ENCODE assay signal across 1 cellular context in the genomic region with DNA sequence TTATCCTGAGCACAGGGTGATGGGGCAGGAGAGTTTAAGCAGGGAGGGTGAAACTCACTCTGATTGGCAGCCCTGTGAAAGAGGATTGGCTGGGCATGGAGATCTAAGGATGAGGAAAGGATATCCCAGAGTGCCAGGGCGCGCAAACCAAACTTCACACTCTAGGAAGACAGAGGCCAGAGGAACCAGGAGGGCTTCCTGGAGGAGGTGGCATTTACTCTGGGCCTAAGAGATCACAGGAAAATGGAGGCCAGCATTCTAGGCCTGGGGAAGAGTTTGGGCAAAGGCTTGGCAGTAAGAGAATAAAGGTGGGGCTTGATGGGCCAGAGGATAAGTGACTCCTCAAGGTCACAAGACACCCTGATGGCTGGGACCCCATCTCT.
TF ChIP-seq lines count a peak whose summit lies in the region.

No MANE protein-coding gene starts in this region.

TF ChIP-seq in GM12878, 131 proteins besides CTCF, POLR2A, EP300 and RAD21:
- TF ChIP-seq DPF2 (IDR thresholded peaks at IDR 0.05): no peak
- no peak for TF ChIP-seq HDAC6 (IDR thresholded peaks at IDR 0.05; ENCODE audit: unreplicated experiment)
- 0 out of 2 replicates have a peak, but pooled peaks have one; percentile 2 for TF ChIP-seq RCOR1 (conservative IDR thresholded peaks at IDR 0.05; ENCODE audit: low read depth, low read length)
- TF ChIP-seq ZBTB40 (IDR thresholded peaks at IDR 0.05; ENCODE audit: borderline replicate concordance): peak; percentile 42; the same call in 1 of the 2 replicates
- peak; percentile 69 for TF ChIP-seq ZNF217 (IDR thresholded peaks at IDR 0.05)
- TF ChIP-seq, protein P1, sequence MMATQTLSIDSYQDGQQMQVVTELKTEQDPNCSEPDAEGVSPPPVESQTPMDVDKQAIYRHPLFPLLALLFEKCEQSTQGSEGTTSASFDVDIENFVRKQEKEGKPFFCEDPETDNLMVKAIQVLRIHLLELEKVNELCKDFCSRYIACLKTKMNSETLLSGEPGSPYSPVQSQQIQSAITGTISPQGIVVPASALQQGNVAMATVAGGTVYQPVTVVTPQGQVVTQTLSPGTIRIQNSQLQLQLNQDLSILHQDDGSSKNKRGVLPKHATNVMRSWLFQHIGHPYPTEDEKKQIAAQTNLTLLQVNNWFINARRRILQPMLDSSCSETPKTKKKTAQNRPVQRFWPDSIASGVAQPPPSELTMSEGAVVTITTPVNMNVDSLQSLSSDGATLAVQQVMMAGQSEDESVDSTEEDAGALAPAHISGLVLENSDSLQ (IDR thresholded peaks at IDR 0.05): 0 out of 2 replicates have a peak, but pooled peaks have one; percentile 16
- TF ChIP-seq ESRRA (IDR thresholded peaks at IDR 0.05; ENCODE audit: low read length): peak; percentile 60; the same call in 1 of the 2 replicates
- no peak for TF ChIP-seq TAF1 (IDR thresholded peaks at IDR 0.05; ENCODE audit: borderline replicate concordance, low read depth, low read length)
- TF ChIP-seq SIN3A (IDR thresholded peaks at IDR 0.05; ENCODE audit: low read depth, low read length): no peak
- TF ChIP-seq SMARCA5 (IDR thresholded peaks at IDR 0.05): peak; percentile 97
- no peak for TF ChIP-seq MEF2A (IDR thresholded peaks at IDR 0.05; ENCODE audit: insufficient read depth, low read depth, low read length)
